Comparison of ENCODE assay signal across 20 cellular contexts in the genomic region with DNA sequence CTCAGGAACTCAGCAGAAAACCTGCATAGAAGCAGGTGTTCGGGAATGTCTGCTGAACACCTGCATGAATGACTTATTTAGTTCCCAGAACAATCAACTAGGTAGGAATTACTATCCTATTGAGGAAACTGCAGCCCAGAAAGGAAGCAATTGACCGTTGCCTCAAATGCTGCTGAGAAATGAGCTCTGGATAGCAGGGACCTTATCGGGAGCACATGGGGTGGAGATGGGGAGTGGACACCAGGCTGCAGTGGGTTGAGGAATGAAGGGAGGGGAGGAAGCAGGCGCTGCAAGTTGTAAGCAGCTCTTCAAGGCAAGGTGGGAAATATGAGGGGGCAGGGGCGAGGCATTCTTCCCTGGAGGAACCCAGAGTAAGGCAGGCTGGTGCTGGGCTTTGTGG. TPM values are rescaled to one million over a fixed set of nuclear protein-coding genes. Genes with fewer than 3 reads are reported as not detected.
"Had no signal": no experiment of that assay in that cellular context is flagged by ENCODE, and none has a peak within 500 bp of the region (broad histone marks: within the 10 kb centered on the region; RNA-seq: fewer than 3 reads in every experiment).

No MANE protein-coding gene starts in this region.

- H3K4me3 ChIP-seq: MG63 had no signal

- H3K9ac ChIP-seq: SK-N-SH had no signal

- DNase-seq: Karpas-422, KG1, MG63, NCI-H1092, NCI-H1105 treated with DMSO at 0.1 percent for 48 hours, NCI-H1436, NCI-H187, NCI-H2029, NCI-H2081 treated with DMSO at 0.1 percent for 48 hours, NCI-H2227 treated with DMSO at 0.1 percent for 48 hours, NCI-H446, NCI-H510A, NCI-H524 treated with DMSO at 0.1 percent for 48 hours, NCI-H774, RPMI8226, SHP77, SK-N-SH, SW 1271 had no signal

- H3K27me3 ChIP-seq: MG63 had no signal

- H3K9me3 ChIP-seq: MG63, SK-N-SH had no signal

- H3K36me3 ChIP-seq: MG63 had no signal

RNA-seq across cellular contexts. Expression of gene CDCP2, which starts 10.8 kb away (rescaled TPM):
- total RNA-seq: HT-29, SK-MEL-5 had no signal
- polyA plus RNA-seq: SK-N-SH had no signal
